Comparison of ENCODE assay signal across 19 cellular contexts in the genomic region with DNA sequence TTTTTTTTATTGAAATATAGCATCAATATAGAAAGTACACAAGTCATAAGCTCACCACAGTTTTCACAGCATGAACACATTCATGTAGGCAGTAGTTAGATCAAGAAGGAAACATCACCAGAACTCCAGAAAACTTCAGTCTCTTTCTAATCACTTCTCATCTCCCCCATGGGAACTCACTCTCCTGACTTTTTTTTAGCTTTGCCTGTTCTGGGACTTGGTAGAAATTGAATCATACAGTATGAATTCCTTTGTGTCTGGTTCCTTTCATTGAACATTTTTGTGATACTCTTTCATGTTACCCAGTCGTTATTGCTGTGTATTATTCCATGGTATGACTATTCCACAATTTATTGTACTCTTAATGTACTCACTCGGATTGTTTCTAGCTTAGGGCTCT.
A peak's percentile ranks its signal among the peaks of the same experiment; 100 is the strongest.
DNase-seq lines count a peak whose midpoint lies in the region; ATAC-seq and TF ChIP-seq lines count a peak whose summit lies in the region.
"Had no signal": no experiment of that assay in that cellular context is flagged by ENCODE, and none has a peak within 500 bp of the region (broad histone marks: within the 10 kb centered on the region; RNA-seq: fewer than 3 reads in every experiment).

No MANE protein-coding gene starts in this region.

- H3K27ac Mint-ChIP-seq in nephron progenitor cell, result peak overlapping the region; percentile 83
- H3K27ac Mint-ChIP-seq in activated naive CD8-positive, alpha-beta T cell treated with anti-CD3 and anti-CD28 coated beads, Interleukin-2, amount 50 U/mL, for 24 hours, result no peak overlapping the region
- H3K27ac Mint-ChIP-seq: naive thymus-derived CD4-positive, alpha-beta T cell had no signal

- no peaks in the 10 kb centered on the region for H3K27me3 Mint-ChIP-seq in nephron progenitor cell (ENCODE audit: low read depth, poor library complexity)
- no peaks in the 10 kb centered on the region for H3K27me3 Mint-ChIP-seq in activated naive CD8-positive, alpha-beta T cell treated with anti-CD3 and anti-CD28 coated beads, Interleukin-2, amount 50 U/mL, for 24 hours
- H3K27me3 Mint-ChIP-seq: naive thymus-derived CD4-positive, alpha-beta T cell had no signal

- H3K27ac ChIP-seq in ACC112 (ENCODE audit: low read depth, low read length), result peak overlapping the region; percentile 72
- H3K27ac ChIP-seq: epithelial cell of prostate, right atrium auricular region, thyroid gland had no signal

- H3K36me3 ChIP-seq in ACC112 (ENCODE audit: insufficient read depth, low read length), result no peaks in the 10 kb centered on the region
- H3K36me3 ChIP-seq: MG63, right atrium auricular region, thyroid gland had no signal

- peak overlapping the region; percentile 53 for H3K4me3 Mint-ChIP-seq in nephron progenitor cell
- H3K4me3 Mint-ChIP-seq in activated naive CD8-positive, alpha-beta T cell treated with anti-CD3 and anti-CD28 coated beads, Interleukin-2, amount 50 U/mL, for 24 hours, result no peak overlapping the region
- H3K4me3 Mint-ChIP-seq: naive thymus-derived CD4-positive, alpha-beta T cell had no signal

- peaks cover 36% of the 10 kb centered on the region for H3K4me1 Mint-ChIP-seq in nephron progenitor cell
- H3K4me1 Mint-ChIP-seq in activated naive CD8-positive, alpha-beta T cell treated with anti-CD3 and anti-CD28 coated beads, Interleukin-2, amount 50 U/mL, for 24 hours, result no peaks in the 10 kb centered on the region

- no peaks in the 10 kb centered on the region for H3K79me2 ChIP-seq in ACC112 (ENCODE audit: control insufficient read depth, insufficient read depth, low read length, unreplicated experiment)

- no peaks in the 10 kb centered on the region for H3K27me3 ChIP-seq in ACC112 (ENCODE audit: insufficient read depth, low read length)
- H3K27me3 ChIP-seq: MG63, right atrium auricular region, thyroid gland had no signal

- H2AFZ ChIP-seq in ACC112 (ENCODE audit: low read length, unreplicated experiment), result peak overlapping the region; percentile 61

- peaks cover 15% of the 10 kb centered on the region for H3K36me3 Mint-ChIP-seq in nephron progenitor cell (ENCODE audit: low read depth)
- peaks cover 14% of the 10 kb centered on the region for H3K36me3 Mint-ChIP-seq in activated naive CD8-positive, alpha-beta T cell treated with anti-CD3 and anti-CD28 coated beads, Interleukin-2, amount 50 U/mL, for 24 hours (ENCODE audit: low read depth)

- H3K4me3 ChIP-seq in ACC112 (ENCODE audit: low read depth, low read length), result 0 out of 2 replicates have a peak overlapping the region, but pooled peaks have one; percentile 11
- H3K4me3 ChIP-seq: MG63, right atrium auricular region, thyroid gland had no signal

- DNase-seq in M059J (ENCODE audit: low read depth) (peak; percentile 36), dermis blood vessel endothelial cell (peak; percentile 15), nephron progenitor cell (no peak), germinal center (ENCODE audit: low spot score) (no peak)
- DNase-seq in activated naive CD8-positive, alpha-beta T cell treated with anti-CD3 and anti-CD28 coated beads, Interleukin-2, amount 50 U/mL, for 24 hours, result no peak
- DNase-seq: activated CD8-positive, alpha-beta memory T cell treated with anti-CD3 and anti-CD28 coated beads for 24 hours; activated naive CD4-positive, alpha-beta T cell; naive thymus-derived CD4-positive, alpha-beta T cell; NCI-H187 treated with DMSO at 0.1 percent for 48 hours; NCI-H510A treated with DMSO at 0.1 percent for 48 hours; stimulated activated CD4-positive, alpha-beta T cell treated with anti-CD3 and anti-CD28 coated beads, Interleukin-2, amount 100 ng/mL, for 48 hours; stimulated activated CD8-positive, alpha-beta memory T cell treated with anti-CD3 and anti-CD28 coated beads, Interleukin-4, amount 100 ng/mL, for 48 hours; thyroid gland had no signal

- H3K4me1 ChIP-seq in ACC112 (ENCODE audit: control insufficient read depth, insufficient read depth, low read length, unreplicated experiment), result peaks cover 17% of the 10 kb centered on the region

- H3K9me3 Mint-ChIP-seq in nephron progenitor cell, result no peaks in the 10 kb centered on the region
- no peaks in the 10 kb centered on the region for H3K9me3 Mint-ChIP-seq in activated naive CD8-positive, alpha-beta T cell treated with anti-CD3 and anti-CD28 coated beads, Interleukin-2, amount 50 U/mL, for 24 hours

- no peak for TF ChIP-seq CTCF in nephron progenitor cell (IDR thresholded peaks at IDR 0.05)

- ATAC-seq in HG03460 (IDR thresholded peaks at IDR 0.05; ENCODE audit: unreplicated experiment) (no peak), HG02981 (IDR thresholded peaks at IDR 0.05; ENCODE audit: unreplicated experiment) (no peak)
- no peak for ATAC-seq in activated naive CD8-positive, alpha-beta T cell treated with anti-CD3 and anti-CD28 coated beads, Interleukin-2, amount 50 U/mL, for 24 hours
- ATAC-seq: naive thymus-derived CD4-positive, alpha-beta T cell had no signal

Comparison
In these comparisons a context has a peak if more than half of its experiments do, and no peak if none do; other contexts are left out.
1. DNase-seq: peak in M059J (single experiment) and dermis blood vessel endothelial cell (single experiment); none in nephron progenitor cell (single experiment), activated naive CD8-positive, alpha-beta T cell treated with anti-CD3 and anti-CD28 coated beads, Interleukin-2, amount 50 U/mL, for 24 hours (single experiment) and germinal center (single experiment).